Comparison of ENCODE assay signal across 1 cellular context in the genomic region with DNA sequence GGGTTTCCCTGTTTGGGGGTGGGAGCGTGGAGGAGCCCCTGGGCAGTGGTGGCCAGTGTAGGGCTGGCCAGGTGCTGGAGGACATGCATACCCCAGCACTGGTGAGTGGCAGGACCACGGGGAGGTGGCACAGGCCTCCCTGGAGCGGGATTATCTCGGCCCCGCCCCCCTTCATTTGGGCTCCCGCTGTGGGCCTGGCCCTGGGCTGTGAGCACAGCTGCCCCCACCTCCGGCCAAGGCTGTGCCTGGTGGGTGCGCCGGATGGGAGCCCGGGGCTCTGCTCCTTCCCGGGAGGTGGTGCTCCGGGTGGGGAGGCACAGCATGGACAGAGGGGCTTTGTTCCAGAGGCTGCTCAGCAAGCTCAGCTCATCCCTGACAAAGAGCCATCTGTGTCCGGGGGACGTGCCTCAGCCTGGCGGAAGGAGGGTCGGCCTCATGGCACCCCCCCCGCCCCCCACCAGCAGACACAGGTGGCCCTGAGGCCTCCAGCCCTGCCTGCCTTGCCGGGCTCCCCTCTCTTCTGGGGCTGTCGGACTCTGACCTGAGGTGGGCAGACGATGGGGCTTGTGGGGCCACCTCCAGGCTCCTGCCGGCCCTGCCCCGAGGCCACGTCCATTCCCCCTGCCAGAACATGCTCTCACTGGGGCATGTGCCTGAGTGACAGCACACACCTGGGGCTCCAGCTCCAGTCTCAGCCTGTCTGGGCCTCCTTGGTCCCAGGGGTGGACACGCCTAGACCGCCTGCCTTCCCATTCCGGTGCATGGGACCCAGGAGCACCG.
TF ChIP-seq lines count a peak whose summit lies in the region.

No MANE protein-coding gene starts in this region.

TF ChIP-seq in HepG2, 621 proteins besides CTCF, POLR2A, EP300 and RAD21 (continued from another document and continues in another):
- TF ChIP-seq, protein P1, sequence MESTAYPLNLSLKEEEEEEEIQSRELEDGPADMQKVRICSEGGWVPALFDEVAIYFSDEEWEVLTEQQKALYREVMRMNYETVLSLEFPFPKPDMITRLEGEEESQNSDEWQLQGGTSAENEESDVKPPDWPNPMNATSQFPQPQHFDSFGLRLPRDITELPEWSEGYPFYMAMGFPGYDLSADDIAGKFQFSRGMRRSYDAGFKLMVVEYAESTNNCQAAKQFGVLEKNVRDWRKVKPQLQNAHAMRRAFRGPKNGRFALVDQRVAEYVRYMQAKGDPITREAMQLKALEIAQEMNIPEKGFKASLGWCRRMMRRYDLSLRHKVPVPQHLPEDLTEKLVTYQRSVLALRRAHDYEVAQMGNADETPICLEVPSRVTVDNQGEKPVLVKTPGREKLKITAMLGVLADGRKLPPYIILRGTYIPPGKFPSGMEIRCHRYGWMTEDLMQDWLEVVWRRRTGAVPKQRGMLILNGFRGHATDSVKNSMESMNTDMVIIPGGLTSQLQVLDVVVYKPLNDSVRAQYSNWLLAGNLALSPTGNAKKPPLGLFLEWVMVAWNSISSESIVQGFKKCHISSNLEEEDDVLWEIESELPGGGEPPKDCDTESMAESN (CRISPR knock-in tag; conservative IDR thresholded peaks at IDR 0.05), result peak; percentile 85
- TF ChIP-seq TAF1 (CRISPR knock-in tag; IDR thresholded peaks at IDR 0.05) (peak; percentile 61; the same call in 1 of the 2 replicates), NFE2 (CRISPR knock-in tag; IDR thresholded peaks at IDR 0.05) (no peak), ZNF841 (CRISPR knock-in tag; IDR thresholded peaks at IDR 0.05; ENCODE audit: borderline replicate concordance) (no peak), NFATC3 (CRISPR knock-in tag; IDR thresholded peaks at IDR 0.05) (no peak), ZNF772 (CRISPR knock-in tag; IDR thresholded peaks at IDR 0.05) (peak; percentile 61; the same call in 1 of the 2 replicates), NRL (CRISPR knock-in tag; IDR thresholded peaks at IDR 0.05; ENCODE audit: borderline replicate concordance) (peak; percentile 94; the same call in 1 of the 2 replicates), SMC3 (IDR thresholded peaks at IDR 0.05; ENCODE audit: low read length) (no peak), KLF12 (CRISPR knock-in tag; IDR thresholded peaks at IDR 0.05; ENCODE audit: borderline replicate concordance) (0 out of 2 replicates have a peak, but pooled peaks have one; percentile 60), BCL6 (CRISPR knock-in tag; IDR thresholded peaks at IDR 0.05) (peak; percentile 24; the same call in 1 of the 2 replicates), IKZF1 (IDR thresholded peaks at IDR 0.05) (no peak), ZBTB20 (CRISPR knock-in tag; IDR thresholded peaks at IDR 0.05; ENCODE audit: borderline replicate concordance, low read depth) (no peak), ZFX (CRISPR knock-in tag; IDR thresholded peaks at IDR 0.05; ENCODE audit: low read depth) (peak; percentile 91), CAMTA2 (CRISPR knock-in tag; IDR thresholded peaks at IDR 0.05; ENCODE audit: borderline replicate concordance) (no peak), ZNF790 (CRISPR knock-in tag; IDR thresholded peaks at IDR 0.05; ENCODE audit: borderline replicate concordance) (peak; percentile 42; the same call in 1 of the 2 replicates), TP53 (CRISPR knock-in tag; conservative IDR thresholded peaks at IDR 0.05) (0 out of 2 replicates have a peak, but pooled peaks have one; percentile 12), ZNF350 (CRISPR knock-in tag; IDR thresholded peaks at IDR 0.05; ENCODE audit: borderline replicate concordance, low read depth) (peak; percentile 50; the same call in 1 of the 2 replicates), ZNF563 (CRISPR knock-in tag; IDR thresholded peaks at IDR 0.05) (peak; percentile 90), AGO2 (optimal IDR thresholded peaks at IDR 0.05; ENCODE audit: low read depth, low read length) (peak; percentile 65), SIN3A (IDR thresholded peaks at IDR 0.05; ENCODE audit: borderline replicate concordance, low read depth, low read length) (no peak), PAWR (CRISPR knock-in tag; IDR thresholded peaks at IDR 0.05; ENCODE audit: borderline replicate concordance) (no peak), MYC (CRISPR knock-in tag; IDR thresholded peaks at IDR 0.05; ENCODE audit: borderline replicate concordance) (peak; percentile 94), ZNF34 (CRISPR knock-in tag; IDR thresholded peaks at IDR 0.05; ENCODE audit: borderline replicate concordance) (peak; percentile 58; the same call in 1 of the 2 replicates), ZKSCAN5 (CRISPR knock-in tag; IDR thresholded peaks at IDR 0.05) (no peak), CREM (IDR thresholded peaks at IDR 0.05) (peak; percentile 46; the same call in 1 of the 2 replicates), CREM (CRISPR knock-in tag; IDR thresholded peaks at IDR 0.05) (no peak), ZNF800 (CRISPR knock-in tag; IDR thresholded peaks at IDR 0.05) (0 out of 2 replicates have a peak, but pooled peaks have one; percentile 42), EZH2 (conservative IDR thresholded peaks at IDR 0.05; ENCODE audit: low read depth, low read length) (no peak), TSC22D2 (CRISPR knock-in tag; IDR thresholded peaks at IDR 0.05; ENCODE audit: borderline replicate concordance) (no peak), MIXL1 (CRISPR knock-in tag; IDR thresholded peaks at IDR 0.05) (peak; percentile 45), CBFB (CRISPR knock-in tag; IDR thresholded peaks at IDR 0.05) (peak; percentile 34), CBX1 (IDR thresholded peaks at IDR 0.05; ENCODE audit: low read depth) (no peak), HDAC1 (CRISPR knock-in tag; IDR thresholded peaks at IDR 0.05) (peak; percentile 85), MTF2 (CRISPR knock-in tag; IDR thresholded peaks at IDR 0.05; ENCODE audit: borderline replicate concordance) (no peak), BRF2 (CRISPR knock-in tag; IDR thresholded peaks at IDR 0.05) (no peak), SRSF1 (optimal IDR thresholded peaks at IDR 0.05; ENCODE audit: low read depth, low read length) (peak; percentile 99), THAP8 (CRISPR knock-in tag; IDR thresholded peaks at IDR 0.05; ENCODE audit: borderline replicate concordance) (no peak), MED8 (CRISPR knock-in tag; IDR thresholded peaks at IDR 0.05; ENCODE audit: insufficient replicate concordance) (peak; percentile 94), TCF7 (IDR thresholded peaks at IDR 0.05; ENCODE audit: low read depth) (peak; percentile 9; the same call in 1 of the 2 replicates), ATRX (CRISPR knock-in tag; IDR thresholded peaks at IDR 0.05; ENCODE audit: borderline replicate concordance) (no peak), HMG20A (CRISPR knock-in tag; IDR thresholded peaks at IDR 0.05; ENCODE audit: borderline replicate concordance) (no peak; the same call in 1 of the 2 replicates), TIGD3 (CRISPR knock-in tag; IDR thresholded peaks at IDR 0.05; ENCODE audit: borderline replicate concordance) (no peak), CHD2 (IDR thresholded peaks at IDR 0.05; ENCODE audit: low read depth, low read length) (no peak), ZNF615 (CRISPR knock-in tag; IDR thresholded peaks at IDR 0.05; ENCODE audit: borderline replicate concordance) (no peak; the same call in 1 of the 2 replicates)
- TF ChIP-seq, protein P2, sequence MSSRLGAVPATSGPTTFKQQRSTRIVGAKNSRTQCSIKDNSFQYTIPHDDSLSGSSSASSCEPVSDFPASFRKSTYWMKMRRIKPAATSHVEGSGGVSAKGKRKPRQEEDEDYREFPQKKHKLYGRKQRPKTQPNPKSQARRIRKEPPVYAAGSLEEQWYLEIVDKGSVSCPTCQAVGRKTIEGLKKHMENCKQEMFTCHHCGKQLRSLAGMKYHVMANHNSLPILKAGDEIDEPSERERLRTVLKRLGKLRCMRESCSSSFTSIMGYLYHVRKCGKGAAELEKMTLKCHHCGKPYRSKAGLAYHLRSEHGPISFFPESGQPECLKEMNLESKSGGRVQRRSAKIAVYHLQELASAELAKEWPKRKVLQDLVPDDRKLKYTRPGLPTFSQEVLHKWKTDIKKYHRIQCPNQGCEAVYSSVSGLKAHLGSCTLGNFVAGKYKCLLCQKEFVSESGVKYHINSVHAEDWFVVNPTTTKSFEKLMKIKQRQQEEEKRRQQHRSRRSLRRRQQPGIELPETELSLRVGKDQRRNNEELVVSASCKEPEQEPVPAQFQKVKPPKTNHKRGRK (CRISPR knock-in tag; IDR thresholded peaks at IDR 0.05), result no peak
- TF ChIP-seq, protein P3, sequence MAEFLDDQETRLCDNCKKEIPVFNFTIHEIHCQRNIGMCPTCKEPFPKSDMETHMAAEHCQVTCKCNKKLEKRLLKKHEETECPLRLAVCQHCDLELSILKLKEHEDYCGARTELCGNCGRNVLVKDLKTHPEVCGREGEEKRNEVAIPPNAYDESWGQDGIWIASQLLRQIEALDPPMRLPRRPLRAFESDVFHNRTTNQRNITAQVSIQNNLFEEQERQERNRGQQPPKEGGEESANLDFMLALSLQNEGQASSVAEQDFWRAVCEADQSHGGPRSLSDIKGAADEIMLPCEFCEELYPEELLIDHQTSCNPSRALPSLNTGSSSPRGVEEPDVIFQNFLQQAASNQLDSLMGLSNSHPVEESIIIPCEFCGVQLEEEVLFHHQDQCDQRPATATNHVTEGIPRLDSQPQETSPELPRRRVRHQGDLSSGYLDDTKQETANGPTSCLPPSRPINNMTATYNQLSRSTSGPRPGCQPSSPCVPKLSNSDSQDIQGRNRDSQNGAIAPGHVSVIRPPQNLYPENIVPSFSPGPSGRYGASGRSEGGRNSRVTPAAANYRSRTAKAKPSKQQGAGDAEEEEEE (CRISPR knock-in tag; IDR thresholded peaks at IDR 0.05; ENCODE audit: borderline replicate concordance), result no peak
- TF ChIP-seq, protein P4, sequence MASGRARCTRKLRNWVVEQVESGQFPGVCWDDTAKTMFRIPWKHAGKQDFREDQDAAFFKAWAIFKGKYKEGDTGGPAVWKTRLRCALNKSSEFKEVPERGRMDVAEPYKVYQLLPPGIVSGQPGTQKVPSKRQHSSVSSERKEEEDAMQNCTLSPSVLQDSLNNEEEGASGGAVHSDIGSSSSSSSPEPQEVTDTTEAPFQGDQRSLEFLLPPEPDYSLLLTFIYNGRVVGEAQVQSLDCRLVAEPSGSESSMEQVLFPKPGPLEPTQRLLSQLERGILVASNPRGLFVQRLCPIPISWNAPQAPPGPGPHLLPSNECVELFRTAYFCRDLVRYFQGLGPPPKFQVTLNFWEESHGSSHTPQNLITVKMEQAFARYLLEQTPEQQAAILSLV (CRISPR knock-in tag; IDR thresholded peaks at IDR 0.05; ENCODE audit: borderline replicate concordance), result peak; percentile 95; the same call in 1 of the 2 replicates
- TF ChIP-seq, protein P5, sequence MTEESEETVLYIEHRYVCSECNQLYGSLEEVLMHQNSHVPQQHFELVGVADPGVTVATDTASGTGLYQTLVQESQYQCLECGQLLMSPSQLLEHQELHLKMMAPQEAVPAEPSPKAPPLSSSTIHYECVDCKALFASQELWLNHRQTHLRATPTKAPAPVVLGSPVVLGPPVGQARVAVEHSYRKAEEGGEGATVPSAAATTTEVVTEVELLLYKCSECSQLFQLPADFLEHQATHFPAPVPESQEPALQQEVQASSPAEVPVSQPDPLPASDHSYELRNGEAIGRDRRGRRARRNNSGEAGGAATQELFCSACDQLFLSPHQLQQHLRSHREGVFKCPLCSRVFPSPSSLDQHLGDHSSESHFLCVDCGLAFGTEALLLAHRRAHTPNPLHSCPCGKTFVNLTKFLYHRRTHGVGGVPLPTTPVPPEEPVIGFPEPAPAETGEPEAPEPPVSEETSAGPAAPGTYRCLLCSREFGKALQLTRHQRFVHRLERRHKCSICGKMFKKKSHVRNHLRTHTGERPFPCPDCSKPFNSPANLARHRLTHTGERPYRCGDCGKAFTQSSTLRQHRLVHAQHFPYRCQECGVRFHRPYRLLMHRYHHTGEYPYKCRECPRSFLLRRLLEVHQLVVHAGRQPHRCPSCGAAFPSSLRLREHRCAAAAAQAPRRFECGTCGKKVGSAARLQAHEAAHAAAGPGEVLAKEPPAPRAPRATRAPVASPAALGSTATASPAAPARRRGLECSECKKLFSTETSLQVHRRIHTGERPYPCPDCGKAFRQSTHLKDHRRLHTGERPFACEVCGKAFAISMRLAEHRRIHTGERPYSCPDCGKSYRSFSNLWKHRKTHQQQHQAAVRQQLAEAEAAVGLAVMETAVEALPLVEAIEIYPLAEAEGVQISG (CRISPR knock-in tag; IDR thresholded peaks at IDR 0.05), result peak; percentile 60
